Comparison of ENCODE assay signal across 1 cellular context in genomic region chr18:35580748-35581534, GRCh38.
TF ChIP-seq lines count a peak whose summit lies in the region.

No MANE protein-coding gene starts in this region.

TF ChIP-seq in K562, 482 proteins besides CTCF, POLR2A, EP300 and RAD21 (continued from another document):
- TF ChIP-seq ZNF165 (CRISPR knock-in tag; IDR thresholded peaks at IDR 0.05; ENCODE audit: borderline replicate concordance), result no peak
- TF ChIP-seq E2F3 (CRISPR knock-in tag; IDR thresholded peaks at IDR 0.05), result peak; percentile 83
- no peak for TF ChIP-seq NKRF (IDR thresholded peaks at IDR 0.05; ENCODE audit: borderline replicate concordance)
- TF ChIP-seq ETV5 (CRISPR knock-in tag; IDR thresholded peaks at IDR 0.05; ENCODE audit: low read depth), result no peak; the same call in 1 of the 2 replicates
- no peak for TF ChIP-seq ZNF449 (CRISPR knock-in tag; IDR thresholded peaks at IDR 0.05)
- TF ChIP-seq HDAC8 (tag; IDR thresholded peaks at IDR 0.05), result peak; percentile 68; the same call in 1 of the 2 replicates
- no peak for TF ChIP-seq ZNF239 (CRISPR knock-in tag; IDR thresholded peaks at IDR 0.05)
- TF ChIP-seq ZNF324 (CRISPR knock-in tag; IDR thresholded peaks at IDR 0.05), result no peak
- no peak for TF ChIP-seq SNAPC5 (CRISPR knock-in tag; IDR thresholded peaks at IDR 0.05)
- no peak for TF ChIP-seq HNRNPLL (IDR thresholded peaks at IDR 0.05; ENCODE audit: low read depth, low read length, poor library complexity, severe bottlenecking)
- TF ChIP-seq ZNF592 (IDR thresholded peaks at IDR 0.05), result peak; percentile 36; the same call in 1 of the 2 replicates
- TF ChIP-seq BCL6 (CRISPR knock-in tag; IDR thresholded peaks at IDR 0.05), result no peak
- 0 out of 2 replicates have a peak, but pooled peaks have one; percentile 34 for TF ChIP-seq AFF4 (CRISPR knock-in tag; IDR thresholded peaks at IDR 0.05)
- no peak for TF ChIP-seq ARID2 (IDR thresholded peaks at IDR 0.05)
- TF ChIP-seq ZNF511 (CRISPR knock-in tag; IDR thresholded peaks at IDR 0.05), result peak; percentile 23; the same call in 1 of the 2 replicates
- TF ChIP-seq TAF9B (IDR thresholded peaks at IDR 0.05; ENCODE audit: partially characterized antibody), result no peak
- TF ChIP-seq NELFE (IDR thresholded peaks at IDR 0.05; ENCODE audit: insufficient read depth, insufficient read length), result no peak
- no peak for TF ChIP-seq ZNF146 (CRISPR knock-in tag; IDR thresholded peaks at IDR 0.05; ENCODE audit: unreplicated experiment)
- no peak for TF ChIP-seq ZNF766 (CRISPR knock-in tag; conservative IDR thresholded peaks at IDR 0.05)
- TF ChIP-seq NRF1 (conservative IDR thresholded peaks at IDR 0.05 in 1 of 2, IDR thresholded peaks at IDR 0.05 in 1 of 2), result peak; percentile 83 to 84
- no peak for TF ChIP-seq POLR2B (IDR thresholded peaks at IDR 0.05; ENCODE audit: low read depth, partially characterized antibody)
- no peak for TF ChIP-seq ZNF347 (CRISPR knock-in tag; IDR thresholded peaks at IDR 0.05; ENCODE audit: low read depth)
- no peak for TF ChIP-seq NBN (IDR thresholded peaks at IDR 0.05; ENCODE audit: low read depth)
- TF ChIP-seq TAF1 (IDR thresholded peaks at IDR 0.05; ENCODE audit: control insufficient read depth, extremely low read depth, insufficient read depth, low read length, severe bottlenecking), result peak; percentile 23
- TF ChIP-seq CREB1 (IDR thresholded peaks at IDR 0.05), result no peak
- TF ChIP-seq CREB1 (CRISPR knock-in tag; IDR thresholded peaks at IDR 0.05), result no peak
- TF ChIP-seq NONO (IDR thresholded peaks at IDR 0.05; ENCODE audit: low read depth in 2 of 2, low read length in 1 of 2), result peak; percentile 19 to 41; a peak in 1 of 4 replicates
- TF ChIP-seq RUNX1 (IDR thresholded peaks at IDR 0.05; ENCODE audit: low read depth), result no peak
- no peak for TF ChIP-seq ZNF311 (CRISPR knock-in tag; IDR thresholded peaks at IDR 0.05)
- TF ChIP-seq HNRNPUL1 (IDR thresholded peaks at IDR 0.05; ENCODE audit: low read length), result no peak
- TF ChIP-seq TFAM (CRISPR knock-in tag; conservative IDR thresholded peaks at IDR 0.05), result no peak
- no peak for TF ChIP-seq E2F1 (CRISPR knock-in tag; IDR thresholded peaks at IDR 0.05)
- no peak for TF ChIP-seq CREB5 (CRISPR knock-in tag; IDR thresholded peaks at IDR 0.05)
- no peak for TF ChIP-seq CHD4 (IDR thresholded peaks at IDR 0.05; ENCODE audit: insufficient read depth, insufficient replicate concordance, low read depth, low read length, poor library complexity, severe bottlenecking)
- peak; percentile 83 for TF ChIP-seq POLR2G (IDR thresholded peaks at IDR 0.05; ENCODE audit: low read depth, low read length)
- TF ChIP-seq NR2C2 (CRISPR knock-in tag; IDR thresholded peaks at IDR 0.05), result no peak
- no peak for TF ChIP-seq NR2C2 (tag; IDR thresholded peaks at IDR 0.05)
